8 cellular contexts compared by ENCODE assay signal in genomic region chr7:49852619-49853462, GRCh38.
DNase-seq lines count a peak whose midpoint lies in the region; ATAC-seq and TF ChIP-seq lines count a peak whose summit lies in the region.

No MANE protein-coding gene starts in this region.

- POLR2A ChIA-PET in A673 (lab: Charles Lee; ENCODE audit: low non-redundant PET) (no interaction called here), HCT116 (lab: Charles Lee) (no interaction called here)

- H3K4me1 ChIP-seq in A673 (ENCODE audit: insufficient read depth, low read length, poor library complexity, severe bottlenecking), result no peaks in the 10 kb centered on the region
- H3K4me1 ChIP-seq in HCT116 (ENCODE audit: control insufficient read depth in 1 of 2, insufficient read depth in 2 of 2, low read length in 2 of 2), result no peaks in the 10 kb centered on the region

- peak; percentile 44 for DNase-seq in A673 (ENCODE audit: low spot score)
- DNase-seq in GM12865 (ENCODE audit: low read depth), result peak; percentile 64
- peak; percentile 13 for DNase-seq in HCT116 (ENCODE audit: low read depth, low spot score)
- DNase-seq in M059J (ENCODE audit: low read depth), result peak; percentile 47
- DNase-seq in SIG-M5 treated with dmso at 0.1 percent for 504 hours (lab: John Stamatoyannopoulos, UW; ENCODE audit: unreplicated experiment), result peak; percentile 65
- DNase-seq in epithelial cell of esophagus (ENCODE audit: low read depth), result peak; percentile 79
- peak; percentile 49 for DNase-seq in middle frontal gyrus (ENCODE audit: extremely low spot score, low spot score)
- no peak for DNase-seq in activated effector memory CD4-positive, alpha-beta T cell treated with Interleukin-2 at 50 U/mL for 16 hours

- H3K4me2 ChIP-seq in HCT116 (ENCODE audit: low read length), result no peak overlapping the region

- CTCF ChIA-PET in A673 (lab: Charles Lee) (no interaction called here), HCT116 (lab: Charles Lee) (no interaction called here)

- H3K9me2 ChIP-seq in HCT116 (ENCODE audit: insufficient read depth), result no peaks in the 10 kb centered on the region

- H3K9ac ChIP-seq in HCT116 (ENCODE audit: low read length), result no peak overlapping the region

- H3K36me3 ChIP-seq in A673 (ENCODE audit: insufficient read depth, low read length, poor library complexity, severe bottlenecking) (no peaks in the 10 kb centered on the region), HCT116 (ENCODE audit: control insufficient read depth in 1 of 2, insufficient read depth in 2 of 2, low read length in 2 of 2) (no peaks in the 10 kb centered on the region)

- no peak overlapping the region for H3K4me3 ChIP-seq in A673 (ENCODE audit: low read depth, low read length, poor library complexity, severe bottlenecking)
- no peak overlapping the region for H3K4me3 ChIP-seq in GM12865 (ENCODE audit: low read depth, low read length)
- H3K4me3 ChIP-seq in HCT116 (replicated peaks in 1 of 2; ENCODE audit: low read depth in 1 of 2, low read length in 2 of 2), result no peak overlapping the region
- H3K4me3 ChIP-seq in epithelial cell of esophagus (ENCODE audit: low read length), result no peak overlapping the region

- H3K79me2 ChIP-seq in HCT116 (ENCODE audit: insufficient read depth, low read length), result no peaks in the 10 kb centered on the region

- no peak for TF ChIP-seq POLR2A in HCT116 (IDR thresholded peaks at IDR 0.05; ENCODE audit: borderline replicate concordance, extremely low read depth, insufficient read depth, insufficient read length)

- BruUV-seq in A673 (replicated peaks; lab: Mats Ljungman, UMichigan) (no TSS peak), HCT116 (replicated peaks; lab: Mats Ljungman, UMichigan) (no TSS peak)

- ATAC-seq in HCT116, result peak; percentile 71; the same call in 1 of the 2 replicates

- H3K27ac ChIP-seq in A673 (ENCODE audit: low read depth, low read length, poor library complexity, severe bottlenecking), result no peak overlapping the region
- no peak overlapping the region for H3K27ac ChIP-seq in HCT116 (ENCODE audit: low read depth, low read length)

- no peaks in the 10 kb centered on the region for H3K9me3 ChIP-seq in A673 (ENCODE audit: low read depth, low read length, poor library complexity, severe bottlenecking)
- H3K9me3 ChIP-seq in HCT116 (ENCODE audit: control insufficient read depth in 1 of 2, insufficient read depth in 1 of 2, low read depth in 1 of 2, low read length in 2 of 2), result no peaks in the 10 kb centered on the region; a peak in 1 of 4 replicates

- TF ChIP-seq CTCF in A673 (conservative IDR thresholded peaks at IDR 0.05; ENCODE audit: low read depth, low read length) (peak; percentile 59), GM12865 (IDR thresholded peaks at IDR 0.05; ENCODE audit: insufficient read depth, low read depth, low read length, missing control alignments) (peak; percentile 89), HCT116 (IDR thresholded peaks at IDR 0.05 in 2 of 3, conservative IDR thresholded peaks at IDR 0.05 in 1 of 3; ENCODE audit: borderline replicate concordance in 1 of 3, insufficient read depth in 1 of 3, low read depth in 2 of 3, low read length in 2 of 3) (peak; percentile 14 to 60 (median 59); a peak in 4 of 6 replicates), epithelial cell of esophagus (IDR thresholded peaks at IDR 0.05; ENCODE audit: insufficient read depth, low read depth, low read length, missing control alignments) (peak; percentile 99)

- no peaks in the 10 kb centered on the region for H3K27me3 ChIP-seq in A673 (replicated peaks; ENCODE audit: insufficient read depth, low read depth, low read length, poor library complexity)
- H3K27me3 ChIP-seq in HCT116 (ENCODE audit: insufficient read depth, low read length), result no peaks in the 10 kb centered on the region

- RAD21 ChIA-PET in HCT116 (lab: Charles Lee; ENCODE audit: low non-redundant PET in 1 of 2, low total read pairs in 2 of 2, uncharacterized antibody in 2 of 2, unreplicated experiment in 2 of 2), result no interaction called here

- peak; percentile 61 for TF ChIP-seq RAD21 in HCT116 (IDR thresholded peaks at IDR 0.05; ENCODE audit: low read depth)

- intact Hi-C loops in A673 (cut with micrococcal nuclease; ENCODE audit: unreplicated experiment) (loop anchor here (5.0 to 10.0 kb wide), 2 partner anchors 1558 to 1906 kb away; partner anchors contain the start of gene PKD1L1), HCT116 (cut with micrococcal nuclease) (loop anchor here (10.0 kb wide), 1 partner anchor 1908 kb away; the partner anchor contains the start of gene PKD1L1)

- no peaks in the 10 kb centered on the region for H4K20me1 ChIP-seq in HCT116 (ENCODE audit: insufficient read depth)

- no peak overlapping the region for H2AFZ ChIP-seq in HCT116 (ENCODE audit: low read depth, low read length, poor library complexity, severe bottlenecking)

TF ChIP-seq in HCT116, 20 proteins besides CTCF, POLR2A, EP300 and RAD21:
- TF ChIP-seq CEBPB (IDR thresholded peaks at IDR 0.05; ENCODE audit: low read depth) (no peak), EZH2 (IDR thresholded peaks at IDR 0.05) (no peak), SRF (IDR thresholded peaks at IDR 0.05; ENCODE audit: low read depth) (no peak), ZFX (IDR thresholded peaks at IDR 0.05) (no peak), EZH2phosphoT487 (IDR thresholded peaks at IDR 0.05; ENCODE audit: borderline replicate concordance) (no peak), FOSL1 (IDR thresholded peaks at IDR 0.05; ENCODE audit: low read depth) (no peak), SIN3A (IDR thresholded peaks at IDR 0.05; ENCODE audit: low read depth) (no peak), EGR1 (IDR thresholded peaks at IDR 0.05; ENCODE audit: low read depth) (no peak), SP1 (IDR thresholded peaks at IDR 0.05; ENCODE audit: low read depth) (no peak), JUND (IDR thresholded peaks at IDR 0.05) (no peak), CBX3 (IDR thresholded peaks at IDR 0.05; ENCODE audit: low read depth) (no peak), YY1 (IDR thresholded peaks at IDR 0.05; ENCODE audit: extremely low read depth, insufficient replicate concordance, low read depth, low read length) (no peak), ZNF274 (IDR thresholded peaks at IDR 0.05; ENCODE audit: low read depth, low read length) (no peak), REST (IDR thresholded peaks at IDR 0.05; ENCODE audit: low read depth) (no peak)
- TF ChIP-seq, protein P1, sequence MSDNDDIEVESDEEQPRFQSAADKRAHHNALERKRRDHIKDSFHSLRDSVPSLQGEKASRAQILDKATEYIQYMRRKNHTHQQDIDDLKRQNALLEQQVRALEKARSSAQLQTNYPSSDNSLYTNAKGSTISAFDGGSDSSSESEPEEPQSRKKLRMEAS (IDR thresholded peaks at IDR 0.05), result no peak
- TF ChIP-seq, protein P2, sequence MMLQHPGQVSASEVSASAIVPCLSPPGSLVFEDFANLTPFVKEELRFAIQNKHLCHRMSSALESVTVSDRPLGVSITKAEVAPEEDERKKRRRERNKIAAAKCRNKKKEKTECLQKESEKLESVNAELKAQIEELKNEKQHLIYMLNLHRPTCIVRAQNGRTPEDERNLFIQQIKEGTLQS (IDR thresholded peaks at IDR 0.05), result no peak
- TF ChIP-seq, protein P3, sequence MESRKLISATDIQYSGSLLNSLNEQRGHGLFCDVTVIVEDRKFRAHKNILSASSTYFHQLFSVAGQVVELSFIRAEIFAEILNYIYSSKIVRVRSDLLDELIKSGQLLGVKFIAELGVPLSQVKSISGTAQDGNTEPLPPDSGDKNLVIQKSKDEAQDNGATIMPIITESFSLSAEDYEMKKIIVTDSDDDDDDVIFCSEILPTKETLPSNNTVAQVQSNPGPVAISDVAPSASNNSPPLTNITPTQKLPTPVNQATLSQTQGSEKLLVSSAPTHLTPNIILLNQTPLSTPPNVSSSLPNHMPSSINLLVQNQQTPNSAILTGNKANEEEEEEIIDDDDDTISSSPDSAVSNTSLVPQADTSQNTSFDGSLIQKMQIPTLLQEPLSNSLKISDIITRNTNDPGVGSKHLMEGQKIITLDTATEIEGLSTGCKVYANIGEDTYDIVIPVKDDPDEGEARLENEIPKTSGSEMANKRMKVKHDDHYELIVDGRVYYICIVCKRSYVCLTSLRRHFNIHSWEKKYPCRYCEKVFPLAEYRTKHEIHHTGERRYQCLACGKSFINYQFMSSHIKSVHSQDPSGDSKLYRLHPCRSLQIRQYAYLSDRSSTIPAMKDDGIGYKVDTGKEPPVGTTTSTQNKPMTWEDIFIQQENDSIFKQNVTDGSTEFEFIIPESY (IDR thresholded peaks at IDR 0.05; ENCODE audit: extremely low read depth, insufficient replicate concordance, low read length), result no peak
TF ChIP-seq in HCT116: peak in this region for 0.
